ENCODE assay signal across 9 cellular contexts in the genomic region with DNA sequence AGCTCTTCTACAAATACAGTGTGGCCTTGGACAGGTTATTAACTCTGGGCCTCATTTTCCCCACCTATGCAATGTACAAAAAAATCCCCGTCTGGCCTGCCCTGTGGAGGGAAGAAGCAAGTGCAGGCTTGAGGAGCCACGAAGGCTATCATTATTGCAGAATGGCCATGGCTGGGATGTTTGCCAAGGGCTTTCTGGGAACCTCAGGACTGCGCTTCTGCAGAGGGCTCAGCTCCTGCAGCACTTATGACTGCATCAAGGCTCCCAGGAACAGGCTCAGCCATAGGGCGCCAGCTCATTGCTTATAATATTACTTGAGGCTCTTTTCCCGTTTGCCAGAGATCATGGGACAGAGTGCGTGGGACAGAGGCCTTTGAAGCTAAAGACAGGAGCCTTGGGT. TPM values are rescaled to one million over a fixed set of nuclear protein-coding genes. Genes with fewer than 3 reads are reported as not detected.
DNase-seq lines count a peak whose midpoint lies in the region; ATAC-seq and TF ChIP-seq lines count a peak whose summit lies in the region.
"Had no signal": no experiment of that assay in that cellular context is flagged by ENCODE, and none has a peak within 500 bp of the region (broad histone marks: within the 10 kb centered on the region; RNA-seq: fewer than 3 reads in every experiment).

No MANE protein-coding gene starts in this region.

- no peak for ATAC-seq in HG02870 (IDR thresholded peaks at IDR 0.05; ENCODE audit: unreplicated experiment)

- H3K9ac ChIP-seq in colonic mucosa (ENCODE audit: low read depth in 2 of 2, low read length in 2 of 2): no peak overlapping the region

- DNase-seq in DMS 273 (lab: John Stamatoyannopoulos, UW; ENCODE audit: unreplicated experiment): peak; percentile 82
- DNase-seq in M059J (ENCODE audit: low read depth): peak; percentile 73
- peak; percentile 17 for DNase-seq in colonic mucosa
- DNase-seq in NCI-H2107 (lab: John Stamatoyannopoulos, UW): no peak
- no peak for DNase-seq in sigmoid colon
- DNase-seq: NCI-H1092 treated with DMSO at 0.1 percent for 48 hours had no signal

- H3K27ac ChIP-seq in colonic mucosa (no peak overlapping the region), neutrophil (peak overlapping the region; percentile 96), sigmoid colon (no peak overlapping the region)
- H3K27ac ChIP-seq: SJSA1 had no signal

- TF ChIP-seq CTCF in colonic mucosa (IDR thresholded peaks at IDR 0.05): no peak
- no peak for TF ChIP-seq CTCF in neutrophil (IDR thresholded peaks at IDR 0.05)
- TF ChIP-seq CTCF in sigmoid colon (IDR thresholded peaks at IDR 0.05): no peak

- H3K4me1 ChIP-seq in colonic mucosa (peaks cover 17% of the 10 kb centered on the region), neutrophil (ENCODE audit: control insufficient read depth in 1 of 2, insufficient read depth in 1 of 2, low read depth in 1 of 2, low read length in 1 of 2) (peaks cover 100% of the 10 kb centered on the region in 2 experiments), sigmoid colon (peaks cover 0 to 22% (median 12%) of the 10 kb centered on the region in 4 donors)
- H3K4me1 ChIP-seq: SJSA1 had no signal

- no peak for TF ChIP-seq POLR2A in sigmoid colon (IDR thresholded peaks at IDR 0.05)

- H3K4me3 ChIP-seq in colonic mucosa (no peak overlapping the region), neutrophil (ENCODE audit: low read depth in 1 of 2, low read length in 1 of 2) (no peak overlapping the region), sigmoid colon (no peak overlapping the region)
- H3K4me3 ChIP-seq: SJSA1 had no signal

- H3K27me3 ChIP-seq in colonic mucosa (no peaks in the 10 kb centered on the region), neutrophil (no peaks in the 10 kb centered on the region), sigmoid colon (no peaks in the 10 kb centered on the region)
- H3K27me3 ChIP-seq: SJSA1 had no signal

- intact Hi-C loops in colonic mucosa (cut with DNase I) (no loop called here), sigmoid colon (cut with DNase I) (no loop called here)

- WGBS in sigmoid colon, 2 donors: 32 to 63% methylated on average over 6 of the region's 6 CpGs

- H3K9me3 ChIP-seq in colonic mucosa: no peaks in the 10 kb centered on the region
- no peaks in the 10 kb centered on the region for H3K9me3 ChIP-seq in neutrophil
- H3K9me3 ChIP-seq in sigmoid colon: no peaks in the 10 kb centered on the region
- H3K9me3 ChIP-seq: SJSA1 had no signal

- no peaks in the 10 kb centered on the region for H3K36me3 ChIP-seq in colonic mucosa
- H3K36me3 ChIP-seq in neutrophil: peaks cover 12% of the 10 kb centered on the region
- no peaks in the 10 kb centered on the region for H3K36me3 ChIP-seq in sigmoid colon
- H3K36me3 ChIP-seq: SJSA1 had no signal

- TF ChIP-seq EP300 in sigmoid colon (IDR thresholded peaks at IDR 0.05): no peak

RNA-seq across cellular contexts. Expression of a gene that starts 20.5 kb away (rescaled TPM):
- total RNA-seq in M059J (2014; rRNA removed; shearing (Covaris generic)): not detected in 2 replicates
- total RNA-seq in colonic mucosa: under 1 TPM in 1 of 2 donors, not detected in 1; 0.07 TPM
- under 1 TPM in 1 of 4 donors, not detected in 3; 0.55 TPM for total RNA-seq in sigmoid colon
- under 1 TPM in 1 of 3 donors, not detected in 2; 0.25 TPM for polyA plus RNA-seq in sigmoid colon
- total RNA-seq: SJSA1 had no signal

RNA-seq across cellular contexts. Expression of a gene that starts 33.3 kb away (rescaled TPM):
- 5.3 and 17.1 TPM in 2 replicates for total RNA-seq in M059J (2014; rRNA removed; shearing (Covaris generic))
- total RNA-seq in colonic mucosa (10 to 100 TPM; 41.2 to 42.8 TPM), sigmoid colon (10 to 100 TPM; 24.6 to 46.7 (median 40.3) TPM)
- polyA plus RNA-seq in sigmoid colon: 10 to 100 TPM; 12.0 to 73.1 (median 30.7) TPM

Comparison
In these comparisons a context has a peak if more than half of its experiments do, and no peak if none do; other contexts are left out.
1. DNase-seq: peak in DMS 273 (single experiment), M059J (single experiment) and colonic mucosa (single experiment); none in NCI-H2107 (single experiment) and sigmoid colon (single experiment).